8 cellular contexts compared by ENCODE assay signal in genomic region chr6:29723666-29724588, GRCh38. TPM values are rescaled to one million over a fixed set of nuclear protein-coding genes. Genes with fewer than 3 reads are reported as not detected.
DNase-seq lines count a peak whose midpoint lies in the region; ATAC-seq and TF ChIP-seq lines count a peak whose summit lies in the region.
"Had no signal": no experiment of that assay in that cellular context is flagged by ENCODE, and none has a peak within 500 bp of the region (broad histone marks: within the 10 kb centered on the region; RNA-seq: fewer than 3 reads in every experiment).

No MANE protein-coding gene starts in this region.

- H3K4me3 Mint-ChIP-seq in activated T-helper 1 cell treated with anti-CD3 and anti-CD28 coated beads, Interleukin-12 subunit alpha, Interleukin-12 subunit beta, Interleukin-2, Interleukin-4 antibody, amounts not matched to agents 30 ng/mL and 10 ng/mL and 1 ng/mL, durations not matched to agents 14 hours and 24 hours and 36 hours: peak overlapping the region; percentile 96

- no peaks in the 10 kb centered on the region for H3K27me3 Mint-ChIP-seq in activated T-helper 1 cell treated with anti-CD3 and anti-CD28 coated beads, Interleukin-12 subunit alpha, Interleukin-12 subunit beta, Interleukin-2, Interleukin-4 antibody, amounts not matched to agents 30 ng/mL and 10 ng/mL and 1 ng/mL, durations not matched to agents 14 hours and 24 hours and 36 hours (ENCODE audit: insufficient read depth)

- H3K9ac ChIP-seq in parathyroid adenoma: peak overlapping the region; percentile 17

- H3K9me3 Mint-ChIP-seq in activated T-helper 1 cell treated with anti-CD3 and anti-CD28 coated beads, Interleukin-12 subunit alpha, Interleukin-12 subunit beta, Interleukin-2, Interleukin-4 antibody, amounts not matched to agents 30 ng/mL and 10 ng/mL and 1 ng/mL, durations not matched to agents 14 hours and 24 hours and 36 hours: no peaks in the 10 kb centered on the region

- H3K36me3 ChIP-seq in parathyroid adenoma (ENCODE audit: control insufficient read depth, insufficient read depth, low read length) (no peaks in the 10 kb centered on the region), upper lobe of left lung (peaks cover 0 to 46% (median 26%) of the 10 kb centered on the region in 4 donors)

- no peak for TF ChIP-seq RAD21 in Ishikawa (IDR thresholded peaks at IDR 0.05; ENCODE audit: low read depth)

- peak overlapping the region; percentile 96 for H3K4me2 ChIP-seq in parathyroid adenoma (ENCODE audit: low read length)

- peak overlapping the region; percentile 92 for H3K27ac Mint-ChIP-seq in activated T-helper 1 cell treated with anti-CD3 and anti-CD28 coated beads, Interleukin-12 subunit alpha, Interleukin-12 subunit beta, Interleukin-2, Interleukin-4 antibody, amounts not matched to agents 30 ng/mL and 10 ng/mL and 1 ng/mL, durations not matched to agents 14 hours and 24 hours and 36 hours

- WGBS in upper lobe of left lung, 2 donors: 7 to 21% methylated on average over 15 to 72 of the region's 76 CpGs

- H3K4me1 Mint-ChIP-seq in activated T-helper 1 cell treated with anti-CD3 and anti-CD28 coated beads, Interleukin-12 subunit alpha, Interleukin-12 subunit beta, Interleukin-2, Interleukin-4 antibody, amounts not matched to agents 30 ng/mL and 10 ng/mL and 1 ng/mL, durations not matched to agents 14 hours and 24 hours and 36 hours (ENCODE audit: low read depth): peaks cover 54% of the 10 kb centered on the region

- intact Hi-C loops in activated T-helper 1 cell treated with anti-CD3 and anti-CD28 coated beads, Interleukin-12 subunit alpha, Interleukin-12 subunit beta, Interleukin-2, Interleukin-4 antibody, amounts not matched to agents 30 ng/mL and 10 ng/mL and 1 ng/mL, durations not matched to agents 14 hours and 24 hours and 36 hours (cut with micrococcal nuclease): loop anchor here (5.0 kb wide), 2 partner anchors 218 to 338 kb away; partner anchors contain the start of genes HLA-A and POLR1H

- H3K9me3 ChIP-seq in parathyroid adenoma (ENCODE audit: control insufficient read depth, low read length) (no peaks in the 10 kb centered on the region), upper lobe of left lung (no peaks in the 10 kb centered on the region)

- no peak for TF ChIP-seq POLR2A in upper lobe of left lung (IDR thresholded peaks at IDR 0.05)

- TF ChIP-seq CTCF in foreskin keratinocyte (conservative IDR thresholded peaks at IDR 0.05): no peak
- no peak for TF ChIP-seq CTCF in parathyroid adenoma (IDR thresholded peaks at IDR 0.05)
- TF ChIP-seq CTCF in upper lobe of left lung (IDR thresholded peaks at IDR 0.05): peak in 1 of 6 experiments; percentile 1

- H3K4me1 ChIP-seq in foreskin keratinocyte (no peaks in the 10 kb centered on the region), parathyroid adenoma (peaks cover 2% of the 10 kb centered on the region), upper lobe of left lung (peaks cover 18 to 22% (median 22%) of the 10 kb centered on the region in 4 donors)

- H3K79me2 ChIP-seq in parathyroid adenoma: no peaks in the 10 kb centered on the region

- TF ChIP-seq EP300 in Ishikawa (IDR thresholded peaks at IDR 0.05; ENCODE audit: borderline replicate concordance): no peak
- no peak for TF ChIP-seq EP300 in upper lobe of left lung (IDR thresholded peaks at IDR 0.05)

- DNase-seq in activated T-helper 1 cell treated with anti-CD3 and anti-CD28 coated beads, Interleukin-12 subunit alpha, Interleukin-12 subunit beta, Interleukin-2, Interleukin-4 antibody, amounts not matched to agents 30 ng/mL and 10 ng/mL and 1 ng/mL, durations not matched to agents 14 hours and 24 hours and 36 hours (ENCODE audit: low spot score): peak; percentile 67
- DNase-seq in foreskin keratinocyte (no peak), upper lobe of left lung (peak; percentile 57 to 94), SKM-1 treated with dmso at 0.1 percent for 144 hours (lab: John Stamatoyannopoulos, UW; ENCODE audit: unreplicated experiment) (no peak)

- H3K27ac ChIP-seq in foreskin keratinocyte (peak overlapping the region; percentile 82), parathyroid adenoma (peak overlapping the region; percentile 80), upper lobe of left lung (peak overlapping the region; percentile 89 to 98 (median 97))

- H3K4me3 ChIP-seq in parathyroid adenoma (ENCODE audit: low read depth, low read length) (peak overlapping the region; percentile 99), upper lobe of left lung (peak overlapping the region; percentile 77 to 86 (median 82))

- peak; percentile 33 for ATAC-seq in GM19324 (IDR thresholded peaks at IDR 0.05; ENCODE audit: low FRiP score, unreplicated experiment)
- ATAC-seq in foreskin keratinocyte: peak; percentile 8
- peak; percentile 71 to 83 for ATAC-seq in upper lobe of left lung (ENCODE audit: low FRiP score in 2 of 2)

- H3K36me3 Mint-ChIP-seq in activated T-helper 1 cell treated with anti-CD3 and anti-CD28 coated beads, Interleukin-12 subunit alpha, Interleukin-12 subunit beta, Interleukin-2, Interleukin-4 antibody, amounts not matched to agents 30 ng/mL and 10 ng/mL and 1 ng/mL, durations not matched to agents 14 hours and 24 hours and 36 hours (ENCODE audit: low read depth): peaks cover 45% of the 10 kb centered on the region

- H3K27me3 ChIP-seq in foreskin keratinocyte (no peaks in the 10 kb centered on the region), parathyroid adenoma (ENCODE audit: control insufficient read depth, insufficient read depth, low read length) (no peaks in the 10 kb centered on the region), upper lobe of left lung (no peaks in the 10 kb centered on the region)

- H2AFZ ChIP-seq in parathyroid adenoma: peak overlapping the region; percentile 100

TF ChIP-seq in Ishikawa, 13 proteins besides CTCF, POLR2A, EP300 and RAD21:
- no peak for TF ChIP-seq TCF12 (IDR thresholded peaks at IDR 0.05; ENCODE audit: low read depth)
- no peak for TF ChIP-seq USF1 (IDR thresholded peaks at IDR 0.05)
- no peak for TF ChIP-seq FOXM1 (IDR thresholded peaks at IDR 0.05; ENCODE audit: borderline replicate concordance, low read depth)
- TF ChIP-seq TEAD4 (IDR thresholded peaks at IDR 0.05): no peak
- TF ChIP-seq, protein P1, sequence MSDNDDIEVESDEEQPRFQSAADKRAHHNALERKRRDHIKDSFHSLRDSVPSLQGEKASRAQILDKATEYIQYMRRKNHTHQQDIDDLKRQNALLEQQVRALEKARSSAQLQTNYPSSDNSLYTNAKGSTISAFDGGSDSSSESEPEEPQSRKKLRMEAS (IDR thresholded peaks at IDR 0.05): no peak
- no peak for TF ChIP-seq NFIC (IDR thresholded peaks at IDR 0.05)
- TF ChIP-seq YY1 (IDR thresholded peaks at IDR 0.05; ENCODE audit: low read depth): no peak
- 0 out of 2 replicates have a peak, but pooled peaks have one; percentile 70 for TF ChIP-seq ZBTB7A (IDR thresholded peaks at IDR 0.05; ENCODE audit: low read depth)
- no peak for TF ChIP-seq REST (IDR thresholded peaks at IDR 0.05; ENCODE audit: low read depth)

RNA-seq across cellular contexts. Expression of gene HLA-F, which starts 0.7 kb away (rescaled TPM):
- total RNA-seq in activated T-helper 1 cell treated with anti-CD3 and anti-CD28 coated beads, Interleukin-12 subunit alpha, Interleukin-12 subunit beta, Interleukin-2, Interleukin-4 antibody, amounts not matched to agents 30 ng/mL and 10 ng/mL and 1 ng/mL, durations not matched to agents 14 hours and 24 hours and 36 hours: 293 and 314 TPM in 2 replicates
- total RNA-seq in foreskin keratinocyte: 35.3 and 55.5 TPM in 2 replicates
- 36.6 and 54.5 TPM in 2 replicates for polyA plus RNA-seq in foreskin keratinocyte
- total RNA-seq in upper lobe of left lung: 100 to 1,000 TPM; 163 to 418 (median 191) TPM

RNA-seq across cellular contexts. Expression of gene ZFP57, which starts 43.0 kb away (rescaled TPM):
- total RNA-seq in activated T-helper 1 cell treated with anti-CD3 and anti-CD28 coated beads, Interleukin-12 subunit alpha, Interleukin-12 subunit beta, Interleukin-2, Interleukin-4 antibody, amounts not matched to agents 30 ng/mL and 10 ng/mL and 1 ng/mL, durations not matched to agents 14 hours and 24 hours and 36 hours: 2.4 and 2.7 TPM in 2 replicates
- total RNA-seq in foreskin keratinocyte: 1.3 and 20.1 TPM in 2 replicates
- 1.7 and 23.1 TPM in 2 replicates for polyA plus RNA-seq in foreskin keratinocyte
- 1 to 10 TPM in 1 of 6 donors, under 1 TPM in 1, not detected in 4; 0.30 to 2.1 TPM for total RNA-seq in upper lobe of left lung
- total RNA-seq: pulmonary artery endothelial cell had no signal

Comparison
In these comparisons a context has a peak if more than half of its experiments do, and no peak if none do; other contexts are left out.
1. ATAC-seq: peak in every context shown above with its lines; median percentile 77 in upper lobe of left lung; 33 in GM19324; 8 in foreskin keratinocyte.
2. DNase-seq: peak in activated T-helper 1 cell treated with anti-CD3 and anti-CD28 coated beads, Interleukin-12 subunit alpha, Interleukin-12 subunit beta, Interleukin-2, Interleukin-4 antibody, amounts not matched to agents 30 ng/mL and 10 ng/mL and 1 ng/mL, durations not matched to agents 14 hours and 24 hours and 36 hours (single experiment) and upper lobe of left lung (2 of 2); none in foreskin keratinocyte (0 of 2) and SKM-1 treated with dmso at 0.1 percent for 144 hours (single experiment).
3. Peak in every context shown above with its lines, with median percentiles within 50 percentile points of each other: H3K27ac ChIP-seq.